12 cellular contexts compared by ENCODE assay signal in the genomic region with DNA sequence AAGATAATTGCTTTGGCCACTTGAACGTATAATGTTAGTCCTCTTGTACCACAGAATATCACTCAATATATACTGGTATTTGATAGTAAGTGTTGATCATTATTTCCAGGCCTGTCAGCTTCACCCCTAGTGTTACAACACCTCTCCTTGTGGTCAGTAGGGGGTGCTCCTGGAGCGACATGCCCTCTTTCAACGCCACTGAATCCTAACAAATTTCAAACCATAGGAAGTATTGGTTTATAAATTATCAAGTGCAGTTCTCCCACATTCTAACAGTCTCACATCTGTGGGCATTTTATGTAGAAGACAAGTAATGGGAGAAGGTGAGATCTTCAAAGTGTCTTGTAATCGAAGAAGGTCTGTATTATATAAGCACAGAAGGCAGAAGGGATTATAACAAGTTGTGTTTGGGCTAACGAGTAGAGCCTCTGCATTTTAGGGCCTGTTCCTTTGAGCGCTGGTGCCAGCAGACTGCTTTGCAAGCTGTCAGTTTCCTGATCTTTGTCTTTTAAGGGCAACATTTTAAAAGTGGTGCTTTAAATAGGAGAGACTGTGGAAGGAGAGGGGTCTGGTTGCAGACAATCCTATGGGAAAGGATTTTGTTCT. TPM values are rescaled to one million over a fixed set of nuclear protein-coding genes. Genes with fewer than 3 reads are reported as not detected.
DNase-seq lines count a peak whose midpoint lies in the region; ATAC-seq, FAIRE-seq and TF ChIP-seq lines count a peak whose summit lies in the region.
"Had no signal": no experiment of that assay in that cellular context is flagged by ENCODE, and none has a peak within 500 bp of the region (broad histone marks: within the 10 kb centered on the region; RNA-seq: fewer than 3 reads in every experiment).

No MANE protein-coding gene starts in this region.

- H3K27me3 ChIP-seq in ascending aorta (no peaks in the 10 kb centered on the region), MG63 (no peaks in the 10 kb centered on the region), adrenal gland (no peaks in the 10 kb centered on the region)
- H3K27me3 ChIP-seq: ovary had no signal

- H3K27ac ChIP-seq in kidney (ENCODE audit: low read depth in 2 of 2, low read length in 2 of 2), result no peak overlapping the region
- H3K27ac ChIP-seq in ascending aorta, result no peak overlapping the region
- no peak overlapping the region for H3K27ac ChIP-seq in adrenal gland
- H3K27ac ChIP-seq: ovary, thoracic aorta had no signal

- TF ChIP-seq CTCF in NB4 (IDR thresholded peaks at IDR 0.05; ENCODE audit: low read depth, low read length) (peak; percentile 52), endothelial cell (IDR thresholded peaks at IDR 0.05; ENCODE audit: unreplicated experiment) (peak; percentile 21), kidney (IDR thresholded peaks at IDR 0.05; ENCODE audit: borderline replicate concordance, extremely low read depth, insufficient read depth) (no peak), ascending aorta (IDR thresholded peaks at IDR 0.05) (peak in 1 of 3 experiments; percentile 8), adrenal gland (IDR thresholded peaks at IDR 0.05) (peak in 1 of 6 experiments; percentile 15)

- DNase-seq in A172 (ENCODE audit: low spot score) (peak; percentile 2), NB4 (ENCODE audit: low read depth) (peak; percentile 37), endothelial cell (ENCODE audit: low spot score) (peak; percentile 17), kidney (no peak), ascending aorta (ENCODE audit: low spot score in 2 of 2) (no peak), MG63 (no peak), adrenal gland (no peak)
- DNase-seq: COR-L47, ovary had no signal

- H3K9me3 ChIP-seq in kidney (ENCODE audit: control insufficient read depth in 1 of 2, low read length in 2 of 2) (no peaks in the 10 kb centered on the region), ascending aorta (no peaks in the 10 kb centered on the region), MG63 (no peaks in the 10 kb centered on the region), adrenal gland (replicated peaks in 1 of 3) (no peaks in the 10 kb centered on the region)
- H3K9me3 ChIP-seq: ovary, thoracic aorta had no signal

- H3K36me3 Mint-ChIP-seq in endothelial cell (ENCODE audit: low read depth, unreplicated experiment), result no peaks in the 10 kb centered on the region

- 41 to 54% (median 42%) methylated on average over 6 of the region's 6 CpGs for WGBS in adrenal gland, 4 donors

- FAIRE-seq in kidney (lab: Jason Lieb, UNC), result no peak

- ATAC-seq in GM18867 (IDR thresholded peaks at IDR 0.05; ENCODE audit: unreplicated experiment), result peak; percentile 66

- H3K4me3 ChIP-seq in NB4 (ENCODE audit: low read depth, low read length) (no peak overlapping the region), kidney (ENCODE audit: low read length in 2 of 2) (no peak overlapping the region), ascending aorta (no peak overlapping the region), MG63 (no peak overlapping the region), adrenal gland (no peak overlapping the region)
- H3K4me3 ChIP-seq: ovary, thoracic aorta had no signal

- no peaks in the 10 kb centered on the region for H3K36me3 ChIP-seq in kidney (ENCODE audit: control insufficient read depth in 1 of 2, insufficient read depth in 2 of 2, low read length in 2 of 2)
- no peaks in the 10 kb centered on the region for H3K36me3 ChIP-seq in ascending aorta
- no peaks in the 10 kb centered on the region for H3K36me3 ChIP-seq in MG63
- H3K36me3 ChIP-seq in adrenal gland (replicated peaks in 1 of 2), result no peaks in the 10 kb centered on the region
- H3K36me3 ChIP-seq: ovary, thoracic aorta had no signal

- H3K27ac Mint-ChIP-seq in endothelial cell (ENCODE audit: unreplicated experiment), result no peak overlapping the region
- H3K27ac Mint-ChIP-seq: dendritic cell treated with granulocyte-macrophage colony-stimulating factor and Interleukin-4, amounts not matched to agents 40 ng/mL and 50 ng/mL, for 4 days had no signal

- intact Hi-C loops in kidney (cut with DNase I) (no loop called here), ascending aorta (cut with DNase I) (no loop called here), adrenal gland (cut with DNase I) (no loop called here)

- no peak overlapping the region for H3K4me3 Mint-ChIP-seq in endothelial cell (ENCODE audit: unreplicated experiment)
- H3K4me3 Mint-ChIP-seq: dendritic cell treated with granulocyte-macrophage colony-stimulating factor and Interleukin-4, amounts not matched to agents 40 ng/mL and 50 ng/mL, for 4 days had no signal

- no peak for TF ChIP-seq POLR2A in NB4 (IDR thresholded peaks at IDR 0.05; ENCODE audit: extremely low read depth, insufficient read length)
- TF ChIP-seq POLR2A in adrenal gland (IDR thresholded peaks at IDR 0.05), result no peak

- no peaks in the 10 kb centered on the region for H3K4me1 ChIP-seq in kidney (ENCODE audit: control insufficient read depth in 1 of 2, insufficient read depth in 1 of 2, low read depth in 1 of 2, low read length in 2 of 2)
- H3K4me1 ChIP-seq in ascending aorta, result no peaks in the 10 kb centered on the region
- H3K4me1 ChIP-seq in adrenal gland (replicated peaks in 1 of 2), result no peaks in the 10 kb centered on the region

- no peak overlapping the region for H3K9ac ChIP-seq in kidney (ENCODE audit: low read length in 2 of 2)

- peaks cover 4% of the 10 kb centered on the region for H3K9me3 Mint-ChIP-seq in endothelial cell (ENCODE audit: unreplicated experiment)

- peaks cover 3% of the 10 kb centered on the region for H3K27me3 Mint-ChIP-seq in endothelial cell (ENCODE audit: unreplicated experiment)
- H3K27me3 Mint-ChIP-seq: dendritic cell treated with granulocyte-macrophage colony-stimulating factor and Interleukin-4, amounts not matched to agents 40 ng/mL and 50 ng/mL, for 4 days had no signal

- peaks cover 12% of the 10 kb centered on the region for H3K4me1 Mint-ChIP-seq in endothelial cell (ENCODE audit: unreplicated experiment)

RNA-seq across cellular contexts. Expression of a gene that starts 57.1 kb away (rescaled TPM):
- total RNA-seq in A172 (2014; rRNA removed; shearing (Covaris generic)), result 8.0 and 19.5 TPM in 2 replicates
- total RNA-seq in endothelial cell (ENCODE audit: unreplicated experiment), result 14.3 TPM
- total RNA-seq in kidney, result 14.6 TPM
- 4.6 TPM for polyA plus RNA-seq in kidney (ENCODE audit: insufficient read depth, low read depth, low replicate concordance)
- total RNA-seq in ascending aorta, result 11.7 TPM
- 3.9 and 4.2 TPM in 2 replicates for total RNA-seq in MG63 (2014; rRNA removed; shearing (Covaris generic); ENCODE audit: low replicate concordance)
- 10 to 100 TPM in 1 of 8 donors, 1 to 10 TPM in 7; 3.2 to 10.6 (median 5.5) TPM for total RNA-seq in adrenal gland
- polyA plus RNA-seq in adrenal gland, result 10 to 100 TPM in 1 of 3 donors, 1 to 10 TPM in 2; 5.2 to 15.5 (median 7.0) TPM

Comparison
In these comparisons a context has a peak if more than half of its experiments do, and no peak if none do; other contexts are left out.
1. DNase-seq: peak in A172 (single experiment), NB4 (single experiment) and endothelial cell (single experiment); none in kidney (single experiment), ascending aorta (0 of 2), MG63 (single experiment) and adrenal gland (0 of 7).